8 cellular contexts compared by ENCODE assay signal in the genomic region with DNA sequence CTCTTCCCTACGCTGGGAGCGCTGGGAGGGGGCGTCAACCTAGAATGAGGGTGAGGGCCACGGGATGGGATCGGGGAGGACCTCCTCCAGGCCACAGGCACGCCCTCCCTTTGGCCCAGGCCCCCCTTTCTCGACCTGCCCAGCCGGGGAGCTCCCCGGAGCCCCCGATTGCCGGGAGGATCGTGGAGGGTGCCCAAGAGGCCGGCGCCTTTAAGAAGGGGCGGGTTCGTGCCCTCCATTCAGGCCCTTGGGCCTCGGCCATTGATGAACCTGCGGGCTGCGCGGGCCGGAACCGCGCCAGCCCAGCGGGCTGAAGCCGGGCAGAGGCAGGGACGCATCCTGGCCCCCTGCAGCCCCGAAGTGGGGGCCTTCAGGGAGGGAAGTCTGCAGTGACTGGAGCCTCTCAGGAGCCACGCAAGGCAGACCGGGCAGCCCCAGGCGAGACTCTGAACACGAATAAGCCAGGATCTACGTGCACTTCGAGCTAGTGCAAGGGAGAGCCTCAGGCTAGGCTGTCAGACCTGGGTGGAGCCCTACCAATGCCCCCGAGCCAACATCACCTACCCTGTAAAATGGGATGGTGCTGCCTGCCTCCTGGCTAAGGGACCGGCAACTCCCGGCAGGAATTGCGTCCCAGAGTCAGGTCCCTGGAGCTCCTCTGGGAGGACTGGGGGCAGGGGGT. TPM values are rescaled to one million over a fixed set of nuclear protein-coding genes. Genes with fewer than 3 reads are reported as not detected.
A peak's percentile ranks its signal among the peaks of the same experiment; 100 is the strongest.
DNase-seq lines count a peak whose midpoint lies in the region; ATAC-seq and TF ChIP-seq lines count a peak whose summit lies in the region.

No MANE protein-coding gene starts in this region.

- H2BK12ac ChIP-seq in neuronal stem cell (ENCODE audit: low read length), result no peak overlapping the region

- CTCF ChIA-PET in WTC11 (lab: Charles Lee), result interaction anchor here (0.5 to 2.8 kb wide), 14 partner anchors 8 to 774 kb away, joined by 3 to 13 read pairs (median 4); no protein-coding TSS in a partner anchor

- H3K4me1 Mint-ChIP-seq in WTC11, result peaks cover 16% of the 10 kb centered on the region

- peaks cover 5% of the 10 kb centered on the region for H3K79me1 ChIP-seq in neuronal stem cell (ENCODE audit: low read depth, low read length)

- no peaks in the 10 kb centered on the region for H3K9me3 Mint-ChIP-seq in WTC11

- ATAC-seq in WTC11 (peak; percentile 34), foreskin keratinocyte (peak; percentile 21), HG02981 (IDR thresholded peaks at IDR 0.05; ENCODE audit: unreplicated experiment) (no peak), HG02870 (IDR thresholded peaks at IDR 0.05; ENCODE audit: unreplicated experiment) (no peak)

- peak overlapping the region; percentile 24 for H4K8ac ChIP-seq in neuronal stem cell (ENCODE audit: low read depth, low read length)

- H3K36me3 ChIP-seq in neuronal stem cell (replicated peaks in 1 of 2; ENCODE audit: control insufficient read depth in 2 of 2, insufficient read depth in 2 of 2, low read length in 2 of 2), result no peaks in the 10 kb centered on the region

- H3K4me3 Mint-ChIP-seq in WTC11, result peak overlapping the region; percentile 61

- H3K27ac ChIP-seq in foreskin keratinocyte (no peak overlapping the region), neuronal stem cell (replicated peaks; ENCODE audit: low read length) (no peak overlapping the region)

- TF ChIP-seq CTCF in WTC11 (IDR thresholded peaks at IDR 0.05) (no peak), foreskin keratinocyte (conservative IDR thresholded peaks at IDR 0.05) (no peak)

- H2AK5ac ChIP-seq in neuronal stem cell (ENCODE audit: low read depth, low read length), result no peak overlapping the region

- DNase-seq in NCI-H1694 treated with DMSO at 0.1 percent for 48 hours (lab: John Stamatoyannopoulos, UW) (peak; percentile 6), NCI-H1694 (lab: John Stamatoyannopoulos, UW) (no peak), HuH-7 (ENCODE audit: low spot score) (peak; percentile 48), WTC11 (ENCODE audit: low spot score) (peak; percentile 48), foreskin keratinocyte (no peak), neuronal stem cell (ENCODE audit: low spot score) (no peak)

- no peak overlapping the region for H4K91ac ChIP-seq in neuronal stem cell (ENCODE audit: low read depth, low read length, poor library complexity)

- H3K23ac ChIP-seq in neuronal stem cell (ENCODE audit: low read depth, low read length, poor library complexity), result peak overlapping the region; percentile 95

- H2BK120ac ChIP-seq in neuronal stem cell (ENCODE audit: low read depth, low read length), result no peak overlapping the region

- no peaks in the 10 kb centered on the region for H3K36me3 Mint-ChIP-seq in WTC11

- no peak overlapping the region for H3K27ac Mint-ChIP-seq in WTC11

- peaks cover 10% of the 10 kb centered on the region for H3K27me3 Mint-ChIP-seq in WTC11 (ENCODE audit: low read depth)

- H3K27me3 ChIP-seq in foreskin keratinocyte (peaks cover 34% of the 10 kb centered on the region), neuronal stem cell (ENCODE audit: control insufficient read depth in 3 of 3, insufficient read depth in 3 of 3, low read depth in 1 of 3, low read length in 3 of 3) (no peaks in the 10 kb centered on the region)

- H3K4me1 ChIP-seq in foreskin keratinocyte (no peaks in the 10 kb centered on the region), neuronal stem cell (ENCODE audit: control insufficient read depth in 2 of 2, insufficient read depth in 1 of 2, low read depth in 1 of 2, low read length in 2 of 2) (peaks cover 22 to 26% of the 10 kb centered on the region in 2 donors)

- no peaks in the 10 kb centered on the region for H3K9me3 ChIP-seq in neuronal stem cell (replicated peaks in 1 of 2; ENCODE audit: control insufficient read depth in 2 of 2, insufficient read depth in 1 of 2, low read depth in 1 of 2, low read length in 2 of 2)

- peak overlapping the region; percentile 97 for H3K4me2 ChIP-seq in neuronal stem cell (ENCODE audit: insufficient read depth, low read length, poor library complexity, severe bottlenecking)

- peak overlapping the region; percentile 95 for H3K4me3 ChIP-seq in neuronal stem cell (ENCODE audit: low read length in 2 of 2)

- peak overlapping the region; percentile 97 for H2AFZ ChIP-seq in neuronal stem cell (ENCODE audit: low read length)

- peak overlapping the region; percentile 72 for H2BK15ac ChIP-seq in neuronal stem cell (ENCODE audit: low read length)

- peak overlapping the region; percentile 99 for H3K14ac ChIP-seq in neuronal stem cell (ENCODE audit: low read length)

- peak overlapping the region; percentile 97 for H3K18ac ChIP-seq in neuronal stem cell (ENCODE audit: low read length)

- POLR2A ChIA-PET in WTC11 (lab: Charles Lee), result interaction anchor here (1.2 kb wide), 1 partner anchor 13 kb away, joined by 3 read pairs; no protein-coding TSS in a partner anchor

- no peak overlapping the region for H3K4ac ChIP-seq in neuronal stem cell (ENCODE audit: low read length)

- H3K9ac ChIP-seq in neuronal stem cell (ENCODE audit: low read depth, low read length, poor library complexity), result peak overlapping the region; percentile 99

- peak overlapping the region; percentile 82 for H2BK5ac ChIP-seq in neuronal stem cell (ENCODE audit: low read length)

- no CpG with 5 or more reads among the region's 37 CpGs for WGBS in neuronal stem cell (ENCODE audit: extremely low coverage in 2 of 2, insufficient read length in 2 of 2, insufficient replicate concordance in 1 of 2), 2 donors

TF ChIP-seq in WTC11, 78 proteins besides CTCF, POLR2A, EP300 and RAD21:
- TF ChIP-seq NFATC4 (CRISPR knock-in tag; IDR thresholded peaks at IDR 0.05) (no peak), ZNF532 (CRISPR knock-in tag; IDR thresholded peaks at IDR 0.05; ENCODE audit: borderline replicate concordance) (no peak), PRRX2 (CRISPR knock-in tag; IDR thresholded peaks at IDR 0.05) (no peak), E2F5 (CRISPR knock-in tag; IDR thresholded peaks at IDR 0.05) (no peak), CREM (CRISPR knock-in tag; IDR thresholded peaks at IDR 0.05) (no peak), SP1 (CRISPR knock-in tag; conservative IDR thresholded peaks at IDR 0.05) (peak; percentile 44; the same call in 1 of the 2 replicates)
- TF ChIP-seq, protein P1, sequence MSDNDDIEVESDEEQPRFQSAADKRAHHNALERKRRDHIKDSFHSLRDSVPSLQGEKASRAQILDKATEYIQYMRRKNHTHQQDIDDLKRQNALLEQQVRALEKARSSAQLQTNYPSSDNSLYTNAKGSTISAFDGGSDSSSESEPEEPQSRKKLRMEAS (CRISPR knock-in tag; IDR thresholded peaks at IDR 0.05), result peak; percentile 59
TF ChIP-seq in WTC11: peak in this region for 2.

RNA-seq across cellular contexts. Expression of gene SH2B2, which starts 0.9 kb away (rescaled TPM):
- 14.7 to 16.5 TPM (median 15.9 TPM) in 3 replicates for total RNA-seq in WTC11 (2021)
- 0.35 and 0.41 TPM in 2 replicates for total RNA-seq in foreskin keratinocyte
- 0.45 and 0.48 TPM in 2 replicates for polyA plus RNA-seq in foreskin keratinocyte
- 9.5 TPM for polyA plus RNA-seq in neuronal stem cell (2013, experiment 1 of 2)
- polyA plus RNA-seq in neuronal stem cell (2013, experiment 2 of 2), result 9.6 TPM

Comparison
In these comparisons a context has a peak if more than half of its experiments do, and no peak if none do; other contexts are left out.
1. DNase-seq: peak in NCI-H1694 treated with DMSO at 0.1 percent for 48 hours (single experiment), HuH-7 (single experiment) and WTC11 (single experiment); none in NCI-H1694 (single experiment), foreskin keratinocyte (0 of 2) and neuronal stem cell (single experiment).
2. ATAC-seq: peak in WTC11 (single experiment) and foreskin keratinocyte (single experiment); none in HG02981 (single experiment) and HG02870 (single experiment).
3. RNA of gene SH2B2, which starts 0.9 kb away (total RNA-seq): 14.7 to 16.5 TPM in WTC11; 0.35 to 0.41 TPM in foreskin keratinocyte; every median in the first group is over 10 times any median in the second.